ENCODE assay signal across 20 cellular contexts in genomic region chr13:34964558-34964957, GRCh38. TPM values are rescaled to one million over a fixed set of nuclear protein-coding genes. Genes with fewer than 3 reads are reported as not detected.
DNase-seq lines count a peak whose midpoint lies in the region; ATAC-seq and TF ChIP-seq lines count a peak whose summit lies in the region.
"Had no signal": no experiment of that assay in that cellular context is flagged by ENCODE, and none has a peak within 500 bp of the region (broad histone marks: within the 10 kb centered on the region; RNA-seq: fewer than 3 reads in every experiment).

No MANE protein-coding gene starts in this region.

- DNase-seq in Calu3 (no peak), GM23338 (ENCODE audit: low spot score) (no peak), WTC11 (ENCODE audit: low spot score) (no peak), memory B cell (ENCODE audit: low spot score in 2 of 2) (no peak), progenitor cell of endocrine pancreas (ENCODE audit: low spot score, unreplicated experiment) (no peak)
- DNase-seq in activated CD4-positive, alpha-beta T cell treated with anti-CD3 and anti-CD28 coated beads, Interleukin-2, amount 10 ng/mL, durations not matched to agents 24 days and 14 days: no peak
- DNase-seq: 8988T; ACHN; BE2C; C1 segment of cervical spinal cord; CD4-positive, alpha-beta memory T cell; CD4-positive, CD25-positive, alpha-beta regulatory T cell; CD8-positive, alpha-beta memory T cell; COR-L47; DMS79 treated with DMSO at 0.1 percent for 48 hours; GF-D8 had no signal

- H3K27ac Mint-ChIP-seq in Calu3 (ENCODE audit: unreplicated experiment): peak overlapping the region; percentile 6
- 0 out of 2 replicates have a peak overlapping the region, but pooled peaks have one; percentile 25 for H3K27ac Mint-ChIP-seq in GM23338
- 0 out of 2 replicates have a peak overlapping the region, but pooled peaks have one; percentile 33 for H3K27ac Mint-ChIP-seq in WTC11
- peak overlapping the region; percentile 43 for H3K27ac Mint-ChIP-seq in memory B cell
- no peak overlapping the region for H3K27ac Mint-ChIP-seq in stimulated activated memory B cell treated with anti-CD40 and anti-IgM and Interleukin-4, amounts not matched to agents 10 μg/mL and 1 μg/mL and 100 μg/mL, for 72 hours
- H3K27ac Mint-ChIP-seq in progenitor cell of endocrine pancreas: no peak overlapping the region
- H3K27ac Mint-ChIP-seq in activated CD4-positive, alpha-beta T cell treated with anti-CD3 and anti-CD28 coated beads, Interleukin-2, amount 10 ng/mL, durations not matched to agents 24 days and 14 days: no peak overlapping the region
- H3K27ac Mint-ChIP-seq: CD14-positive monocyte; CD4-positive, alpha-beta memory T cell; CD8-positive, alpha-beta memory T cell had no signal

- POLR2A ChIA-PET in WTC11 (lab: Charles Lee): no interaction called here

- no peaks in the 10 kb centered on the region for H3K27me3 ChIP-seq in GM23338 (ENCODE audit: insufficient read depth)
- H3K27me3 ChIP-seq: BE2C, BLaER1 had no signal

- TF ChIP-seq CTCF in Calu3 (IDR thresholded peaks at IDR 0.05; ENCODE audit: unreplicated experiment) (no peak), GM23338 (conservative IDR thresholded peaks at IDR 0.05; ENCODE audit: low read depth in 2 of 2) (no peak), WTC11 (IDR thresholded peaks at IDR 0.05) (no peak), progenitor cell of endocrine pancreas (IDR thresholded peaks at IDR 0.05; ENCODE audit: unreplicated experiment) (no peak)

- H3K27ac ChIP-seq in GM23338 (ENCODE audit: low read depth): peak overlapping the region; percentile 8; the same call in 1 of the 2 replicates
- H3K27ac ChIP-seq: BLaER1 had no signal

- H3K36me3 ChIP-seq in GM23338 (ENCODE audit: insufficient read depth): peaks cover 2% of the 10 kb centered on the region; the same call in 1 of the 2 replicates
- H3K36me3 ChIP-seq: BE2C, BLaER1 had no signal

- H3K4me1 ChIP-seq in GM23338 (ENCODE audit: insufficient read depth): peaks cover 13% of the 10 kb centered on the region
- H3K4me1 ChIP-seq: BLaER1 had no signal

- no peaks in the 10 kb centered on the region for H3F3A ChIP-seq in GM23338 (replicated peaks; ENCODE audit: low read depth)

- ATAC-seq in GM23338 (peak; percentile 76), WTC11 (peak; percentile 55), memory B cell (ENCODE audit: low read depth) (no peak), GM18873 (IDR thresholded peaks at IDR 0.05; ENCODE audit: low FRiP score, unreplicated experiment) (no peak)
- ATAC-seq in stimulated activated memory B cell treated with anti-CD40 and anti-IgM and Interleukin-4, amounts not matched to agents 10 μg/mL and 1 μg/mL and 100 μg/mL, for 72 hours: no peak

- no peak overlapping the region for H2AFZ ChIP-seq in GM23338

- H3K9me3 Mint-ChIP-seq in Calu3 (ENCODE audit: low read depth, unreplicated experiment) (no peaks in the 10 kb centered on the region), GM23338 (peaks cover 9% of the 10 kb centered on the region; the same call in 2 of the 3 replicates), WTC11 (peaks cover 6% of the 10 kb centered on the region), memory B cell (no peaks in the 10 kb centered on the region), progenitor cell of endocrine pancreas (ENCODE audit: low read depth) (no peaks in the 10 kb centered on the region)
- H3K9me3 Mint-ChIP-seq in stimulated activated memory B cell treated with anti-CD40 and anti-IgM and Interleukin-4, amounts not matched to agents 10 μg/mL and 1 μg/mL and 100 μg/mL, for 72 hours: peaks cover 6% of the 10 kb centered on the region
- H3K9me3 Mint-ChIP-seq in activated CD4-positive, alpha-beta T cell treated with anti-CD3 and anti-CD28 coated beads, Interleukin-2, amount 10 ng/mL, durations not matched to agents 24 days and 14 days: no peaks in the 10 kb centered on the region

- no peaks in the 10 kb centered on the region for H4K20me1 ChIP-seq in GM23338 (replicated peaks; ENCODE audit: insufficient read depth)
- H4K20me1 ChIP-seq: BLaER1 had no signal

- H3K9me2 ChIP-seq in GM23338 (ENCODE audit: insufficient read depth): no peaks in the 10 kb centered on the region

- H3K27me3 Mint-ChIP-seq in Calu3 (ENCODE audit: unreplicated experiment) (no peaks in the 10 kb centered on the region), GM23338 (ENCODE audit: insufficient read depth, low read depth, poor library complexity) (no peaks in the 10 kb centered on the region), WTC11 (ENCODE audit: low read depth) (no peaks in the 10 kb centered on the region), memory B cell (no peaks in the 10 kb centered on the region), progenitor cell of endocrine pancreas (no peaks in the 10 kb centered on the region)
- no peaks in the 10 kb centered on the region for H3K27me3 Mint-ChIP-seq in stimulated activated memory B cell treated with anti-CD40 and anti-IgM and Interleukin-4, amounts not matched to agents 10 μg/mL and 1 μg/mL and 100 μg/mL, for 72 hours
- no peaks in the 10 kb centered on the region for H3K27me3 Mint-ChIP-seq in activated CD4-positive, alpha-beta T cell treated with anti-CD3 and anti-CD28 coated beads, Interleukin-2, amount 10 ng/mL, durations not matched to agents 24 days and 14 days
- H3K27me3 Mint-ChIP-seq: CD4-positive, alpha-beta memory T cell; CD4-positive, CD25-positive, alpha-beta regulatory T cell; CD8-positive, alpha-beta memory T cell had no signal

- intact Hi-C loops in Calu3 (cut with micrococcal nuclease; ENCODE audit: unreplicated experiment): no loop called here
- intact Hi-C loops in activated CD4-positive, alpha-beta T cell treated with anti-CD3 and anti-CD28 coated beads, Interleukin-2, amount 10 ng/mL, durations not matched to agents 24 days and 14 days (cut with micrococcal nuclease): no loop called here

- no peak overlapping the region for H3K4me3 ChIP-seq in GM23338
- H3K4me3 ChIP-seq: BLaER1 had no signal

- peak overlapping the region; percentile 41; the same call in 1 of the 2 replicates for H3K4me2 ChIP-seq in GM23338
- H3K4me2 ChIP-seq: BLaER1 had no signal

- no TSS peak for BruUV-seq in Calu3 (replicated peaks; lab: Mats Ljungman, UMichigan)

- H3K4me1 Mint-ChIP-seq in Calu3 (ENCODE audit: low read depth, unreplicated experiment): peaks cover 17% of the 10 kb centered on the region
- H3K4me1 Mint-ChIP-seq in GM23338: peaks cover 22% of the 10 kb centered on the region
- peaks cover 16% of the 10 kb centered on the region for H3K4me1 Mint-ChIP-seq in WTC11
- peaks cover 6% of the 10 kb centered on the region for H3K4me1 Mint-ChIP-seq in memory B cell
- no peaks in the 10 kb centered on the region for H3K4me1 Mint-ChIP-seq in stimulated activated memory B cell treated with anti-CD40 and anti-IgM and Interleukin-4, amounts not matched to agents 10 μg/mL and 1 μg/mL and 100 μg/mL, for 72 hours
- H3K4me1 Mint-ChIP-seq in progenitor cell of endocrine pancreas (ENCODE audit: low read depth): peaks cover 8% of the 10 kb centered on the region
- H3K4me1 Mint-ChIP-seq in activated CD4-positive, alpha-beta T cell treated with anti-CD3 and anti-CD28 coated beads, Interleukin-2, amount 10 ng/mL, durations not matched to agents 24 days and 14 days: no peaks in the 10 kb centered on the region
- H3K4me1 Mint-ChIP-seq: CD14-positive monocyte; CD4-positive, alpha-beta memory T cell; CD4-positive, CD25-positive, alpha-beta regulatory T cell; CD8-positive, alpha-beta memory T cell had no signal

- H3K79me2 ChIP-seq in GM23338 (replicated peaks; ENCODE audit: insufficient read depth): peaks cover 81% of the 10 kb centered on the region

- H3K4me3 Mint-ChIP-seq in Calu3 (ENCODE audit: low read depth, unreplicated experiment): no peak overlapping the region
- no peak overlapping the region for H3K4me3 Mint-ChIP-seq in GM23338
- no peak overlapping the region for H3K4me3 Mint-ChIP-seq in WTC11
- no peak overlapping the region for H3K4me3 Mint-ChIP-seq in memory B cell
- H3K4me3 Mint-ChIP-seq in stimulated activated memory B cell treated with anti-CD40 and anti-IgM and Interleukin-4, amounts not matched to agents 10 μg/mL and 1 μg/mL and 100 μg/mL, for 72 hours: no peak overlapping the region
- H3K4me3 Mint-ChIP-seq in progenitor cell of endocrine pancreas (ENCODE audit: low read depth): no peak overlapping the region
- H3K4me3 Mint-ChIP-seq in activated CD4-positive, alpha-beta T cell treated with anti-CD3 and anti-CD28 coated beads, Interleukin-2, amount 10 ng/mL, durations not matched to agents 24 days and 14 days: no peak overlapping the region
- H3K4me3 Mint-ChIP-seq: CD14-positive monocyte; CD4-positive, alpha-beta memory T cell; CD4-positive, CD25-positive, alpha-beta regulatory T cell; CD8-positive, alpha-beta memory T cell had no signal

- CTCF ChIA-PET in Calu3 (lab: Charles Lee): no interaction called here
- CTCF ChIA-PET in WTC11 (lab: Charles Lee): interaction anchor here (0.5 to 1.5 kb wide), 2 partner anchors 190 to 307 kb away, joined by 3 to 4 read pairs; no protein-coding TSS in a partner anchor

- H3K36me3 Mint-ChIP-seq in Calu3 (ENCODE audit: insufficient read depth, unreplicated experiment): no peaks in the 10 kb centered on the region
- H3K36me3 Mint-ChIP-seq in GM23338 (ENCODE audit: low read depth): peaks cover 14% of the 10 kb centered on the region
- peaks cover 6% of the 10 kb centered on the region for H3K36me3 Mint-ChIP-seq in WTC11
- peaks cover 2% of the 10 kb centered on the region for H3K36me3 Mint-ChIP-seq in memory B cell
- no peaks in the 10 kb centered on the region for H3K36me3 Mint-ChIP-seq in stimulated activated memory B cell treated with anti-CD40 and anti-IgM and Interleukin-4, amounts not matched to agents 10 μg/mL and 1 μg/mL and 100 μg/mL, for 72 hours
- peaks cover 3% of the 10 kb centered on the region for H3K36me3 Mint-ChIP-seq in progenitor cell of endocrine pancreas (ENCODE audit: insufficient read depth)
- no peaks in the 10 kb centered on the region for H3K36me3 Mint-ChIP-seq in activated CD4-positive, alpha-beta T cell treated with anti-CD3 and anti-CD28 coated beads, Interleukin-2, amount 10 ng/mL, durations not matched to agents 24 days and 14 days (ENCODE audit: low read depth)
- H3K36me3 Mint-ChIP-seq: CD14-positive monocyte; CD4-positive, alpha-beta memory T cell; CD4-positive, CD25-positive, alpha-beta regulatory T cell had no signal

TF ChIP-seq in GM23338, 12 proteins besides CTCF, POLR2A, EP300 and RAD21 (continues in another document):
- TF ChIP-seq ZNF114 (CRISPR knock-in tag; IDR thresholded peaks at IDR 0.05): no peak

TF ChIP-seq in WTC11, 78 proteins besides CTCF, POLR2A, EP300 and RAD21:
- TF ChIP-seq FOXJ3 (CRISPR knock-in tag; IDR thresholded peaks at IDR 0.05; ENCODE audit: borderline replicate concordance): no peak
- TF ChIP-seq ZNF317 (CRISPR knock-in tag; IDR thresholded peaks at IDR 0.05; ENCODE audit: borderline replicate concordance, low read depth): peak; percentile 76

RNA-seq across cellular contexts. Expression of gene NBEA, which starts 22.5 kb away (rescaled TPM):
- total RNA-seq in Calu3 (2022) (18.0 and 21.4 TPM in 2 replicates), WTC11 (2021) (19.4 to 21.0 TPM (median 20.9 TPM) in 3 replicates), progenitor cell of endocrine pancreas (20.9 and 21.7 TPM in 2 replicates)
- 26.9 and 29.1 TPM in 2 replicates for total RNA-seq in GM23338 (2014; rRNA removed; shearing (Covaris generic))
- 6.2 and 9.1 TPM in 2 replicates for polyA plus RNA-seq in GM23338 (2016; fragmentation: Nextera tagmentation; extraction: Ambion mirVana)
- total RNA-seq in activated CD4-positive, alpha-beta T cell treated with anti-CD3 and anti-CD28 coated beads, Interleukin-2, amount 10 ng/mL, durations not matched to agents 24 days and 14 days: 0.07 and 0.14 TPM in 2 replicates

Comparison
In these comparisons a context has a peak if more than half of its experiments do, and no peak if none do; other contexts are left out.
1. H3K27ac Mint-ChIP-seq: peak in Calu3 (single experiment), GM23338 (single experiment), WTC11 (single experiment) and memory B cell (single experiment); none in stimulated activated memory B cell treated with anti-CD40 and anti-IgM and Interleukin-4, amounts not matched to agents 10 μg/mL and 1 μg/mL and 100 μg/mL, for 72 hours (single experiment), progenitor cell of endocrine pancreas (single experiment) and activated CD4-positive, alpha-beta T cell treated with anti-CD3 and anti-CD28 coated beads, Interleukin-2, amount 10 ng/mL, durations not matched to agents 24 days and 14 days (single experiment).
2. ATAC-seq: peak in GM23338 (single experiment) and WTC11 (single experiment); none in memory B cell (single experiment), stimulated activated memory B cell treated with anti-CD40 and anti-IgM and Interleukin-4, amounts not matched to agents 10 μg/mL and 1 μg/mL and 100 μg/mL, for 72 hours (single experiment) and GM18873 (single experiment).
3. RNA of gene NBEA, which starts 22.5 kb away (total RNA-seq): 26.9 to 29.1 TPM in GM23338, 20.9 to 21.7 TPM in progenitor cell of endocrine pancreas, 19.4 to 21.0 TPM in WTC11 and 18.0 to 21.4 TPM in Calu3; 0.07 to 0.14 TPM in activated CD4-positive, alpha-beta T cell treated with anti-CD3 and anti-CD28 coated beads, Interleukin-2, amount 10 ng/mL, durations not matched to agents 24 days and 14 days; every median in the first group is over 10 times any median in the second.